In the genomic region with DNA sequence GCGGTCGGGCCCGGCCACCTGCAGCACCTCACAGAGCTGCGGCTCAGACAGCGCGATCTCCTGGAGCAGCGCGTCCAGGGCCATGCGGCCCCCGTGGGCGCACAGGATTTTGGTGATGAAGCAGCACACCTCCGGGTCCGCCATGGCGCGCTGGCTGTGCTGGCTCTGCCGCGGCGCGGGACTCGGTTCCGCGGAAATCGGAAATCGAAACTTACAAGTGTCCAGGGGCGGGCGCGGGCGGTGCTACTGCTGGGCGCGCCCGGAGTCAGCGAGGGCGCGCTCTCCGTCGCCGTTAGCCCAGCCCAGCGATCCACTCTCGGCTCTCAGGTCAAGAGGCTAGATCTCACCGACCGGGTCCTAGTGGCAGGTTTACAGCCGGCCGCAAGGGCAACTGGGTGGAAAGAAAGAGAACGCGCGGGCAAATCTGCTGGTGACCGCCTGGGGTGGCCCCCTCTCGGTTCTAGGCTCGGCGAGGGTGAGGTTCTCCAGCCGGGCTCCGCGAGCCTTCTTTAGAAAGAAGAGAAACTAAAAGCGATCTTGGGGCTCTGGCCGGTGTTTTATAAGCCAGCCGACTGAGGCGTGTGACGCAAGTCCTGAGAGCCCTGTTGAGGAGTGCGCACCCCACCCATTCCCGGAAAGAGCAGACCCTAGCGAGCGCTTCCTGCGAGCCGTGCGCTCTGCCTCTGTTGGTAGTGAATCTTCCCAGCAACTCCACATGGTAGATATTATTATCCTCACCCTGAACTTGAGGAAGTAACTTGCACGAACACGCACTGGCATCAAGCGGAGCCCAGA, we compare ENCODE assay signal across 1 cellular context.
TF ChIP-seq lines count a peak whose summit lies in the region.

A gene (minus strand): TSS at position 533 of the 795 bp plus-strand sequence. CDS start 389 bp downstream, at position 144.

TF ChIP-seq in K562, 482 proteins besides CTCF, POLR2A, EP300 and RAD21 (continued from another document):
- peak; percentile 96 for TF ChIP-seq IRF2 (CRISPR knock-in tag; IDR thresholded peaks at IDR 0.05)
- TF ChIP-seq, protein P1, sequence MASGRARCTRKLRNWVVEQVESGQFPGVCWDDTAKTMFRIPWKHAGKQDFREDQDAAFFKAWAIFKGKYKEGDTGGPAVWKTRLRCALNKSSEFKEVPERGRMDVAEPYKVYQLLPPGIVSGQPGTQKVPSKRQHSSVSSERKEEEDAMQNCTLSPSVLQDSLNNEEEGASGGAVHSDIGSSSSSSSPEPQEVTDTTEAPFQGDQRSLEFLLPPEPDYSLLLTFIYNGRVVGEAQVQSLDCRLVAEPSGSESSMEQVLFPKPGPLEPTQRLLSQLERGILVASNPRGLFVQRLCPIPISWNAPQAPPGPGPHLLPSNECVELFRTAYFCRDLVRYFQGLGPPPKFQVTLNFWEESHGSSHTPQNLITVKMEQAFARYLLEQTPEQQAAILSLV (tag; IDR thresholded peaks at IDR 0.05) = peak; percentile 82
- no peak for TF ChIP-seq THRAP3 (IDR thresholded peaks at IDR 0.05; ENCODE audit: borderline replicate concordance)
- TF ChIP-seq, protein P2, sequence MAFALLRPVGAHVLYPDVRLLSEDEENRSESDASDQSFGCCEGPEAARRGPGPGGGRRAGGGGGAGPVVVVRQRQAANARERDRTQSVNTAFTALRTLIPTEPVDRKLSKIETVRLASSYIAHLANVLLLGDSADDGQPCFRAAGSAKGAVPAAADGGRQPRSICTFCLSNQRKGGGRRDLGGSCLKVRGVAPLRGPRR (CRISPR knock-in tag; IDR thresholded peaks at IDR 0.05) = 0 out of 2 replicates have a peak, but pooled peaks have one; percentile 62
- TF ChIP-seq KAT8 (IDR thresholded peaks at IDR 0.05; ENCODE audit: low read depth) = no peak
- TF ChIP-seq ZNF354B (CRISPR knock-in tag; IDR thresholded peaks at IDR 0.05) = no peak
- no peak for TF ChIP-seq ZNF75A (CRISPR knock-in tag; IDR thresholded peaks at IDR 0.05)
- peak; percentile 96 for TF ChIP-seq TBP (optimal IDR thresholded peaks at IDR 0.05; ENCODE audit: low read depth, low read length)
- TF ChIP-seq, protein P3, sequence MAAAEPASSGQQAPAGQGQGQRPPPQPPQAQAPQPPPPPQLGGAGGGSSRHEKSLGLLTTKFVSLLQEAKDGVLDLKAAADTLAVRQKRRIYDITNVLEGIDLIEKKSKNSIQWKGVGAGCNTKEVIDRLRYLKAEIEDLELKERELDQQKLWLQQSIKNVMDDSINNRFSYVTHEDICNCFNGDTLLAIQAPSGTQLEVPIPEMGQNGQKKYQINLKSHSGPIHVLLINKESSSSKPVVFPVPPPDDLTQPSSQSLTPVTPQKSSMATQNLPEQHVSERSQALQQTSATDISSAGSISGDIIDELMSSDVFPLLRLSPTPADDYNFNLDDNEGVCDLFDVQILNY (CRISPR knock-in tag; IDR thresholded peaks at IDR 0.05) = peak; percentile 89; the same call in 1 of the 2 replicates
- TF ChIP-seq CAMTA2 (CRISPR knock-in tag; conservative IDR thresholded peaks at IDR 0.05) = peak; percentile 62
- no peak for TF ChIP-seq KDM4B (IDR thresholded peaks at IDR 0.05; ENCODE audit: borderline replicate concordance in 2 of 2, low read depth in 1 of 2)
- no peak; the same call in none of the 2 replicates for TF ChIP-seq SMAD4 (CRISPR knock-in tag; conservative IDR thresholded peaks at IDR 0.05)
- peak; percentile 83 for TF ChIP-seq LCOR (CRISPR knock-in tag; IDR thresholded peaks at IDR 0.05)
- TF ChIP-seq FOXA1 (IDR thresholded peaks at IDR 0.05; ENCODE audit: borderline replicate concordance) = no peak
- TF ChIP-seq, protein P4, sequence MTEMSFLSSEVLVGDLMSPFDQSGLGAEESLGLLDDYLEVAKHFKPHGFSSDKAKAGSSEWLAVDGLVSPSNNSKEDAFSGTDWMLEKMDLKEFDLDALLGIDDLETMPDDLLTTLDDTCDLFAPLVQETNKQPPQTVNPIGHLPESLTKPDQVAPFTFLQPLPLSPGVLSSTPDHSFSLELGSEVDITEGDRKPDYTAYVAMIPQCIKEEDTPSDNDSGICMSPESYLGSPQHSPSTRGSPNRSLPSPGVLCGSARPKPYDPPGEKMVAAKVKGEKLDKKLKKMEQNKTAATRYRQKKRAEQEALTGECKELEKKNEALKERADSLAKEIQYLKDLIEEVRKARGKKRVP (CRISPR knock-in tag; IDR thresholded peaks at IDR 0.05) = peak; percentile 69
- TF ChIP-seq ZNF146 (CRISPR knock-in tag; IDR thresholded peaks at IDR 0.05; ENCODE audit: unreplicated experiment) = no peak
- TF ChIP-seq ZNF121 (CRISPR knock-in tag; conservative IDR thresholded peaks at IDR 0.05) = no peak
- TF ChIP-seq TAF7 (tag; IDR thresholded peaks at IDR 0.05) = peak; percentile 41; the same call in 1 of the 2 replicates
- TF ChIP-seq, protein P5, sequence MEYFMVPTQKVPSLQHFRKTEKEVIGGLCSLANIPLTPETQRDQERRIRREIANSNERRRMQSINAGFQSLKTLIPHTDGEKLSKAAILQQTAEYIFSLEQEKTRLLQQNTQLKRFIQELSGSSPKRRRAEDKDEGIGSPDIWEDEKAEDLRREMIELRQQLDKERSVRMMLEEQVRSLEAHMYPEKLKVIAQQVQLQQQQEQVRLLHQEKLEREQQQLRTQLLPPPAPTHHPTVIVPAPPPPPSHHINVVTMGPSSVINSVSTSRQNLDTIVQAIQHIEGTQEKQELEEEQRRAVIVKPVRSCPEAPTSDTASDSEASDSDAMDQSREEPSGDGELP (CRISPR knock-in tag; IDR thresholded peaks at IDR 0.05; ENCODE audit: borderline replicate concordance) = peak; percentile 89
- TF ChIP-seq, protein P6, sequence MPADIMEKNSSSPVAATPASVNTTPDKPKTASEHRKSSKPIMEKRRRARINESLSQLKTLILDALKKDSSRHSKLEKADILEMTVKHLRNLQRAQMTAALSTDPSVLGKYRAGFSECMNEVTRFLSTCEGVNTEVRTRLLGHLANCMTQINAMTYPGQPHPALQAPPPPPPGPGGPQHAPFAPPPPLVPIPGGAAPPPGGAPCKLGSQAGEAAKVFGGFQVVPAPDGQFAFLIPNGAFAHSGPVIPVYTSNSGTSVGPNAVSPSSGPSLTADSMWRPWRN (IDR thresholded peaks at IDR 0.05; ENCODE audit: low read depth) = no peak; the same call in 1 of the 2 replicates
- no peak for TF ChIP-seq SAFB (IDR thresholded peaks at IDR 0.05; ENCODE audit: borderline replicate concordance, low read depth, low read length)
- no peak for TF ChIP-seq ZNF184 (CRISPR knock-in tag; IDR thresholded peaks at IDR 0.05)
